ENCODE assay signal across 21 cellular contexts in genomic region chr6:36492621-36493020, GRCh38. TPM values are rescaled to one million over a fixed set of nuclear protein-coding genes. Genes with fewer than 3 reads are reported as not detected.
A peak's percentile ranks its signal among the peaks of the same experiment; 100 is the strongest.
DNase-seq lines count a peak whose midpoint lies in the region; ATAC-seq and TF ChIP-seq lines count a peak whose summit lies in the region.
"Had no signal": no experiment of that assay in that cellular context is flagged by ENCODE, and none has a peak within 500 bp of the region (broad histone marks: within the 10 kb centered on the region; RNA-seq: fewer than 3 reads in every experiment).

No MANE protein-coding gene starts in this region.

- no peak for ATAC-seq in activated naive CD8-positive, alpha-beta T cell treated with anti-CD3 and anti-CD28 coated beads, Interleukin-2, amount 50 U/mL, for 24 hours
- ATAC-seq in HG02642 (IDR thresholded peaks at IDR 0.05; ENCODE audit: poor library complexity, unreplicated experiment) (no peak), GM19397 (IDR thresholded peaks at IDR 0.05; ENCODE audit: unreplicated experiment) (no peak), GM18505 (IDR thresholded peaks at IDR 0.05; ENCODE audit: unreplicated experiment) (no peak)
- ATAC-seq: left colon had no signal

- peak overlapping the region; percentile 68 for H3K27ac Mint-ChIP-seq in activated naive CD8-positive, alpha-beta T cell
- H3K27ac Mint-ChIP-seq in activated naive CD8-positive, alpha-beta T cell treated with anti-CD3 and anti-CD28 coated beads, Interleukin-2, amount 50 U/mL, for 24 hours = no peak overlapping the region
- H3K27ac Mint-ChIP-seq: neural progenitor cell had no signal

- H3K27ac ChIP-seq in esophagus (ENCODE audit: low read depth in 2 of 2, low read length in 1 of 2) = peak overlapping the region; percentile 49 to 90
- H3K27ac ChIP-seq: VCaP had no signal

- H3K9me3 ChIP-seq in esophagus (ENCODE audit: control insufficient read depth in 2 of 2, insufficient read depth in 1 of 2, low read depth in 1 of 2, low read length in 1 of 2) = no peaks in the 10 kb centered on the region
- H3K9me3 ChIP-seq: spleen had no signal

- H3K36me3 ChIP-seq in esophagus (ENCODE audit: control insufficient read depth in 2 of 2, insufficient read depth in 2 of 2, low read length in 1 of 2) = peaks cover 8 to 21% of the 10 kb centered on the region in 2 donors
- H3K36me3 ChIP-seq: neural progenitor cell had no signal

- H3K27me3 ChIP-seq in esophagus (ENCODE audit: control insufficient read depth in 1 of 2, insufficient read depth in 2 of 2, low read length in 2 of 2) = no peaks in the 10 kb centered on the region
- H3K27me3 ChIP-seq: neural progenitor cell, spleen had no signal

- TF ChIP-seq POLR2A in GM18505 (IDR thresholded peaks at IDR 0.05; ENCODE audit: borderline replicate concordance, extremely low read depth, insufficient read depth, insufficient read length) = no peak

- peaks cover 0 to 4% of the 10 kb centered on the region in 2 donors for H3K4me1 ChIP-seq in esophagus (ENCODE audit: control insufficient read depth in 2 of 2, insufficient read depth in 2 of 2, low read length in 1 of 2)

- H3K36me3 Mint-ChIP-seq in activated naive CD8-positive, alpha-beta T cell = peaks cover 29% of the 10 kb centered on the region
- peaks cover 58% of the 10 kb centered on the region for H3K36me3 Mint-ChIP-seq in activated naive CD8-positive, alpha-beta T cell treated with anti-CD3 and anti-CD28 coated beads, Interleukin-2, amount 50 U/mL, for 24 hours (ENCODE audit: low read depth)

- peaks cover 37% of the 10 kb centered on the region for H3K4me1 Mint-ChIP-seq in activated naive CD8-positive, alpha-beta T cell (ENCODE audit: low read depth)
- peaks cover 16% of the 10 kb centered on the region for H3K4me1 Mint-ChIP-seq in activated naive CD8-positive, alpha-beta T cell treated with anti-CD3 and anti-CD28 coated beads, Interleukin-2, amount 50 U/mL, for 24 hours

- no peaks in the 10 kb centered on the region for H3K9me3 Mint-ChIP-seq in activated naive CD8-positive, alpha-beta T cell (ENCODE audit: low read depth)
- H3K9me3 Mint-ChIP-seq in activated naive CD8-positive, alpha-beta T cell treated with anti-CD3 and anti-CD28 coated beads, Interleukin-2, amount 50 U/mL, for 24 hours = no peaks in the 10 kb centered on the region
- H3K9me3 Mint-ChIP-seq: neural progenitor cell had no signal

- 53 to 65% methylated on average over 1 of the region's 1 CpG for WGBS in esophagus, 2 donors

- no peak overlapping the region for H3K4me3 ChIP-seq in esophagus (ENCODE audit: low read depth in 1 of 2, low read length in 2 of 2)
- H3K4me3 ChIP-seq: neural progenitor cell had no signal

- no peak for DNase-seq in activated naive CD8-positive, alpha-beta T cell treated with anti-CD3 and anti-CD28 coated beads, Interleukin-2, amount 50 U/mL, for 24 hours
- DNase-seq in NOMO-1 treated with dmso at 0.1 percent for 144 hours (lab: John Stamatoyannopoulos, UW; ENCODE audit: unreplicated experiment) (peak; percentile 27), NCI-H2171 treated with DMSO at 0.1 percent for 48 hours (lab: John Stamatoyannopoulos, UW) (no peak)
- DNase-seq: activated CD8-positive, alpha-beta memory T cell treated with anti-CD3 and anti-CD28 coated beads for 24 hours; amygdala; erythroblast; KG1; left colon; NCI-H1092; NCI-H2081 treated with DMSO at 0.1 percent for 48 hours; NCI-H510A; NK-92 treated with Interleukin-12 subunit alpha and Interleukin-12 subunit beta, amount 100 ng/mL, for 24 hours; spleen had no signal

- H3K27me3 Mint-ChIP-seq in activated naive CD8-positive, alpha-beta T cell = no peaks in the 10 kb centered on the region
- no peaks in the 10 kb centered on the region for H3K27me3 Mint-ChIP-seq in activated naive CD8-positive, alpha-beta T cell treated with anti-CD3 and anti-CD28 coated beads, Interleukin-2, amount 50 U/mL, for 24 hours

- no peak overlapping the region for H3K4me3 Mint-ChIP-seq in activated naive CD8-positive, alpha-beta T cell
- H3K4me3 Mint-ChIP-seq in activated naive CD8-positive, alpha-beta T cell treated with anti-CD3 and anti-CD28 coated beads, Interleukin-2, amount 50 U/mL, for 24 hours = no peak overlapping the region
- H3K4me3 Mint-ChIP-seq: neural progenitor cell had no signal

RNA-seq across cellular contexts. Expression of gene KCTD20, which starts 49.8 kb away (rescaled TPM):
- polyA plus RNA-seq in esophagus = 10 to 100 TPM; 16.6 to 18.5 TPM

RNA-seq across cellular contexts. Expression of gene PXT1, which starts 50.0 kb away (rescaled TPM):
- polyA plus RNA-seq in esophagus = not detected
- polyA plus RNA-seq: AG04450, spleen had no signal

RNA-seq across cellular contexts. Expression of gene STK38, which starts 54.7 kb away (rescaled TPM):
- 10 to 100 TPM; 24.0 to 32.2 TPM for polyA plus RNA-seq in esophagus
